ENCODE assay signal across 8 cellular contexts in the genomic region with DNA sequence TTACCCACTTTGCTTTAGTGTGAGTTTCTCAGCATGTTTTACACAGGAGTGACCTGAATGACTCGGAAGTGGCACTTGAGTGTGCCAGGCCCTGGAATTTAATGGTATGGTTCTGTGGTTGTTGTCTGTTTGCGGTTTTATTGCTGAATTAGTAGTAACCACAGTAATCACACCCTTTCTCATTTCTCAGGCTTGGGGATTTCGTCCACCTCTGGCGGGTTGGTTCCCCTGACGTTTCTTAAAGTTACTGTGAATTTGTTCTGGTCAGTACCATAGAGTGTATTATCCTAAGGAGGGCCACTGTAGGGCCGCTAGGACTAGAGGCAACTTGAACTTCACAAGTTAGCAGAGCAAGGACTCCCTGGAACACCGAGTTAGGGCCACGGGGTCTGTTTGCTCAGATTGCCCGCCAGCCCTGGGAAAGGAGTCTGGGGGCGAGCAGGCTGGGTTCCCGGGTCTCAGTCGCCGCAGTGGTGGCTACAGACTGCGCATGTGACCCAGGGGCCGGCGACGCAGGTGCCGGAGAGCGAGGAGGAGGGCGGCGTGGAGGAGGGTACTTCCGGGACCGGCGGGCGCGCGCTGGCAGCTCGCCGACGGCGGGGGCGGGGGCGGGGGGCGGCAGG. TPM values are rescaled to one million over a fixed set of nuclear protein-coding genes. Genes with fewer than 3 reads are reported as not detected.
DNase-seq lines count a peak whose midpoint lies in the region; ATAC-seq and TF ChIP-seq lines count a peak whose summit lies in the region.

No MANE protein-coding gene starts in this region.

- H3K9me2 ChIP-seq in GM23338 (ENCODE audit: insufficient read depth): no peaks in the 10 kb centered on the region
- no peaks in the 10 kb centered on the region for H3K9me2 ChIP-seq in Karpas-422 (replicated peaks; ENCODE audit: insufficient read depth, low read length)

- H3K27ac Mint-ChIP-seq in activated CD8-positive, alpha-beta memory T cell treated with anti-CD3 and anti-CD28 coated beads, Interleukin-2, amount 10 ng/mL, durations not matched to agents 7 days and 5 days: peak overlapping the region; percentile 86
- H3K27ac Mint-ChIP-seq in GM23338: peak overlapping the region; percentile 88

- H3K9ac ChIP-seq in Karpas-422 (ENCODE audit: low read length): peak overlapping the region; percentile 64
- peak overlapping the region; percentile 53 to 82 (median 63) for H3K9ac ChIP-seq in subcutaneous abdominal adipose tissue (ENCODE audit: low read length in 5 of 5)

- H3K9me3 Mint-ChIP-seq in activated CD8-positive, alpha-beta memory T cell treated with anti-CD3 and anti-CD28 coated beads, Interleukin-2, amount 10 ng/mL, durations not matched to agents 7 days and 5 days (ENCODE audit: low read depth): no peaks in the 10 kb centered on the region
- H3K9me3 Mint-ChIP-seq in GM23338: no peaks in the 10 kb centered on the region

- peak overlapping the region; percentile 99 for H2AFZ ChIP-seq in GM23338
- H2AFZ ChIP-seq in Karpas-422 (ENCODE audit: low read length): peak overlapping the region; percentile 93

- DNase-seq in activated CD8-positive, alpha-beta memory T cell treated with anti-CD3 and anti-CD28 coated beads, Interleukin-2, amount 10 ng/mL, durations not matched to agents 7 days and 5 days: no peak
- no peak for DNase-seq in activated CD8-positive, alpha-beta memory T cell treated with anti-CD3 and anti-CD28 coated beads for 24 hours
- DNase-seq in GM23338 (ENCODE audit: low spot score) (no peak), Karpas-422 (no peak), astrocyte of the hippocampus (ENCODE audit: low read depth, low spot score) (peak; percentile 29), left colon (no peak), HuH-7 (ENCODE audit: low spot score) (no peak)

- H3K27me3 ChIP-seq in GM23338 (ENCODE audit: insufficient read depth): no peaks in the 10 kb centered on the region
- no peaks in the 10 kb centered on the region for H3K27me3 ChIP-seq in Karpas-422 (ENCODE audit: low read length)
- no peaks in the 10 kb centered on the region for H3K27me3 ChIP-seq in subcutaneous abdominal adipose tissue (ENCODE audit: control insufficient read depth in 5 of 5, insufficient read depth in 4 of 5, low read length in 5 of 5)

- peak overlapping the region; percentile 92 for H3K4me3 ChIP-seq in GM23338
- peak overlapping the region; percentile 66 for H3K4me3 ChIP-seq in Karpas-422 (ENCODE audit: low read length)
- peak overlapping the region; percentile 71 to 94 (median 83) for H3K4me3 ChIP-seq in subcutaneous abdominal adipose tissue (ENCODE audit: low read depth in 1 of 5, low read length in 5 of 5)

- H3F3A ChIP-seq in GM23338 (replicated peaks; ENCODE audit: low read depth): no peaks in the 10 kb centered on the region; the same call in 1 of the 2 replicates

- H3K4me1 Mint-ChIP-seq in activated CD8-positive, alpha-beta memory T cell treated with anti-CD3 and anti-CD28 coated beads, Interleukin-2, amount 10 ng/mL, durations not matched to agents 7 days and 5 days: peaks cover 38% of the 10 kb centered on the region
- peaks cover 12% of the 10 kb centered on the region for H3K4me1 Mint-ChIP-seq in GM23338

- no peaks in the 10 kb centered on the region for H3K36me3 ChIP-seq in GM23338 (ENCODE audit: insufficient read depth)
- no peaks in the 10 kb centered on the region for H3K36me3 ChIP-seq in Karpas-422 (ENCODE audit: insufficient read depth, low read length)
- no peaks in the 10 kb centered on the region for H3K36me3 ChIP-seq in subcutaneous abdominal adipose tissue (ENCODE audit: control insufficient read depth in 5 of 5, insufficient read depth in 5 of 5, low read length in 5 of 5)

- peak overlapping the region; percentile 96 for H3K4me3 Mint-ChIP-seq in activated CD8-positive, alpha-beta memory T cell treated with anti-CD3 and anti-CD28 coated beads, Interleukin-2, amount 10 ng/mL, durations not matched to agents 7 days and 5 days
- peak overlapping the region; percentile 94 for H3K4me3 Mint-ChIP-seq in GM23338

- H3K27ac ChIP-seq in GM23338 (ENCODE audit: low read depth): peak overlapping the region; percentile 86
- H3K27ac ChIP-seq in Karpas-422 (ENCODE audit: low read length): no peak overlapping the region
- peak overlapping the region; percentile 42 for H3K27ac ChIP-seq in subcutaneous abdominal adipose tissue (ENCODE audit: low read depth, low read length)

- peaks cover 2% of the 10 kb centered on the region for H3K36me3 Mint-ChIP-seq in activated CD8-positive, alpha-beta memory T cell treated with anti-CD3 and anti-CD28 coated beads, Interleukin-2, amount 10 ng/mL, durations not matched to agents 7 days and 5 days
- H3K36me3 Mint-ChIP-seq in GM23338 (ENCODE audit: low read depth): no peaks in the 10 kb centered on the region

- CTCF ChIA-PET in activated CD8-positive, alpha-beta memory T cell treated with anti-CD3 and anti-CD28 coated beads, Interleukin-2, amount 10 ng/mL, durations not matched to agents 7 days and 5 days (lab: Charles Lee): interaction anchor here (1.2 to 2.2 kb wide), 3 partner anchors 11 to 27 kb away, joined by 3 to 11 read pairs (median 4); a partner anchor contains a TSS

- H3K4me2 ChIP-seq in GM23338 (peak overlapping the region; percentile 92), Karpas-422 (ENCODE audit: low read depth, low read length, poor library complexity, severe bottlenecking) (peak overlapping the region; percentile 69)

- H3K4me1 ChIP-seq in GM23338 (ENCODE audit: insufficient read depth) (peaks cover 8% of the 10 kb centered on the region), Karpas-422 (ENCODE audit: low read length) (peaks cover 18% of the 10 kb centered on the region), subcutaneous abdominal adipose tissue (ENCODE audit: control insufficient read depth in 5 of 5, insufficient read depth in 5 of 5, low read length in 5 of 5) (peaks cover 0 to 17% (median 12%) of the 10 kb centered on the region in 5 donors)

- intact Hi-C loops in left colon (cut with DNase I, micrococcal nuclease): no loop called here

- H3K79me2 ChIP-seq in GM23338 (replicated peaks; ENCODE audit: insufficient read depth) (no peaks in the 10 kb centered on the region), Karpas-422 (ENCODE audit: low read length) (no peaks in the 10 kb centered on the region)

- no peaks in the 10 kb centered on the region for H3K9me3 ChIP-seq in Karpas-422 (ENCODE audit: low read length)
- no peaks in the 10 kb centered on the region for H3K9me3 ChIP-seq in subcutaneous abdominal adipose tissue (ENCODE audit: control insufficient read depth in 5 of 5, low read length in 5 of 5)

- ATAC-seq in activated CD8-positive, alpha-beta memory T cell treated with anti-CD3 and anti-CD28 coated beads, Interleukin-2, amount 10 ng/mL, durations not matched to agents 7 days and 5 days: peak; percentile 16
- ATAC-seq in GM23338 (peak; percentile 87), left colon (peak; percentile 33)

- no peaks in the 10 kb centered on the region for H3K27me3 Mint-ChIP-seq in activated CD8-positive, alpha-beta memory T cell treated with anti-CD3 and anti-CD28 coated beads, Interleukin-2, amount 10 ng/mL, durations not matched to agents 7 days and 5 days
- H3K27me3 Mint-ChIP-seq in GM23338 (ENCODE audit: insufficient read depth, low read depth, poor library complexity): peaks cover 11% of the 10 kb centered on the region

- H4K20me1 ChIP-seq in GM23338 (replicated peaks; ENCODE audit: insufficient read depth): no peaks in the 10 kb centered on the region
- H4K20me1 ChIP-seq in Karpas-422 (ENCODE audit: insufficient read depth, low read depth, low read length): no peaks in the 10 kb centered on the region

- TF ChIP-seq CTCF in GM23338 (conservative IDR thresholded peaks at IDR 0.05; ENCODE audit: low read depth in 2 of 2): no peak

TF ChIP-seq in GM23338, 12 proteins besides CTCF, POLR2A, EP300 and RAD21:
- TF ChIP-seq JUNB (IDR thresholded peaks at IDR 0.05; ENCODE audit: unreplicated experiment) (no peak), NANOG (IDR thresholded peaks at IDR 0.05; ENCODE audit: borderline replicate concordance) (no peak), POLR2AphosphoS5 (IDR thresholded peaks at IDR 0.05; ENCODE audit: low read depth) (peak; percentile 78)

RNA-seq across cellular contexts. Expression of a gene that starts 0.5 kb away (rescaled TPM):
- total RNA-seq in activated CD8-positive, alpha-beta memory T cell treated with anti-CD3 and anti-CD28 coated beads, Interleukin-2, amount 10 ng/mL, durations not matched to agents 7 days and 5 days: 1 to 10 TPM in 1 of 2 experiments, under 1 TPM in 1; 0.45 to 2.2 TPM
- 0.45 and 1.0 TPM in 2 replicates for total RNA-seq in GM23338 (2014; rRNA removed; shearing (Covaris generic))
- polyA plus RNA-seq in GM23338 (2016; fragmentation: Nextera tagmentation; extraction: Ambion mirVana): 0.23 and 0.39 TPM in 2 replicates
- 0.04 and 0.07 TPM in 2 replicates for total RNA-seq in Karpas-422 (2014; rRNA removed; shearing (Covaris generic); ENCODE audit: low replicate concordance)
- 1 to 10 TPM; 2.7 to 3.0 TPM for total RNA-seq in left colon

RNA-seq across cellular contexts. Expression of a gene that starts 26.3 kb away (rescaled TPM):
- total RNA-seq in activated CD8-positive, alpha-beta memory T cell treated with anti-CD3 and anti-CD28 coated beads, Interleukin-2, amount 10 ng/mL, durations not matched to agents 7 days and 5 days: 10 to 100 TPM; 27.3 to 48.5 TPM
- 35.1 and 59.8 TPM in 2 replicates for total RNA-seq in GM23338 (2014; rRNA removed; shearing (Covaris generic))
- 205 and 233 TPM in 2 replicates for polyA plus RNA-seq in GM23338 (2016; fragmentation: Nextera tagmentation; extraction: Ambion mirVana)
- 45.5 and 50.8 TPM in 2 replicates for total RNA-seq in Karpas-422 (2014; rRNA removed; shearing (Covaris generic); ENCODE audit: low replicate concordance)
- total RNA-seq in left colon: 10 to 100 TPM; 41.3 to 43.3 TPM

Comparison
In these comparisons a context has a peak if more than half of its experiments do, and no peak if none do; other contexts are left out.
1. ATAC-seq: peak in every context shown above with its lines; median percentile 87 in GM23338; 33 in left colon; 16 in activated CD8-positive, alpha-beta memory T cell treated with anti-CD3 and anti-CD28 coated beads, Interleukin-2, amount 10 ng/mL, durations not matched to agents 7 days and 5 days.